ENCODE assay signal across 1 cellular context in the genomic region with DNA sequence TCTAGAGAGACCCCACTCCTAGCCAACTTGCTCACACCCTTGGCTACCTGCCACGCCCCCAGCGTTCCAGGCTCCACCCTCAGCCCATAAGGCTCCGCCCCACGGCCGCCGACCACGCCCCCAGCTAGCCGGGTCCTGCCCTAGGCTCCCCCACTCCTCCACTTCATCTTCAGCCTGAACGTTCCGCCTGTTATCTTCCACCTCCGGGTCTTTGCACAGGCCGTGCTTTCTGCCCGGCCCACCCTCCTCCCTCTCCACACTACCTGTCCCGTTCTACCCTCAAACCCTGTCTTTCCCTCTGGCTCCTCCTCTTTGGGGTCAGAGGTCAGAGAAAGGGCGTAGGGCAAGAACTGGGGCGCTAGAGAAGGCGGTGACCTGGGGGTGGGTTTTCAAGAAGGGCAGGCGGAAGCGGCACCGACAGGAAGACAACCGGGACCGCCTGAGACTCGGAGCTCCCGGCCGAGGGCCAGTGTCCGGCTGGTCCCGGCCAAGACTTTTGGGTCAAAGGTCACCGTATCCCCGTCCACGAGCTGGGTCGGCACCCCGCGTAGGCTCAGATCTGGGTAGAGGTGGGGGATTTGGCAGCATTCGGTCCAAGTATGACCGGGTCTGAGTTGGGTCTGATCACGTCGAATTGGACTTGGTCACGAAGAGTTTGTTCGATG.
TF ChIP-seq lines count a peak whose summit lies in the region.

No MANE protein-coding gene starts in this region.

TF ChIP-seq in H1, 55 proteins besides CTCF, POLR2A, EP300 and RAD21:
- peak in 1 of 2 experiments; percentile 75; a peak in 2 of 4 replicates for TF ChIP-seq HDAC2 (IDR thresholded peaks at IDR 0.05; ENCODE audit: borderline replicate concordance in 1 of 2, low read depth in 2 of 2, low read length in 2 of 2)
- no peak for TF ChIP-seq GTF2F1 (IDR thresholded peaks at IDR 0.05; ENCODE audit: borderline replicate concordance, low read depth, low read length)
- TF ChIP-seq SP4 (IDR thresholded peaks at IDR 0.05; ENCODE audit: low read length), result peak; percentile 93
- no peak for TF ChIP-seq SIX5 (IDR thresholded peaks at IDR 0.05; ENCODE audit: low read depth, low read length)
- peak; percentile 64; the same call in 1 of the 2 replicates for TF ChIP-seq RBBP5 (IDR thresholded peaks at IDR 0.05; ENCODE audit: borderline replicate concordance, low read depth, low read length)
- TF ChIP-seq FOSL1 (IDR thresholded peaks at IDR 0.05; ENCODE audit: insufficient read depth, low read depth, low read length), result no peak
- peak; percentile 35 for TF ChIP-seq TAF7 (optimal IDR thresholded peaks at IDR 0.05; ENCODE audit: borderline replicate concordance, low read depth, low read length)
- TF ChIP-seq BACH1 (IDR thresholded peaks at IDR 0.05; ENCODE audit: low read length), result peak; percentile 53; the same call in 1 of the 2 replicates
- TF ChIP-seq TAF1 (IDR thresholded peaks at IDR 0.05; ENCODE audit: low read depth, low read length), result peak; percentile 28; the same call in 1 of the 2 replicates
- TF ChIP-seq SP1 (IDR thresholded peaks at IDR 0.05; ENCODE audit: low read depth, low read length), result peak; percentile 96
- TF ChIP-seq RNF2 (IDR thresholded peaks at IDR 0.05; ENCODE audit: borderline replicate concordance, low read depth, low read length, missing control alignments, poor library complexity, severe bottlenecking), result no peak
- TF ChIP-seq KDM5A (IDR thresholded peaks at IDR 0.05; ENCODE audit: low read length), result no peak
- TF ChIP-seq KDM1A (IDR thresholded peaks at IDR 0.05; ENCODE audit: borderline replicate concordance, low read length), result peak; percentile 81; the same call in 1 of the 2 replicates
- no peak for TF ChIP-seq NRF1 (IDR thresholded peaks at IDR 0.05; ENCODE audit: low read depth, low read length)
- peak; percentile 48 for TF ChIP-seq KDM4A (IDR thresholded peaks at IDR 0.05; ENCODE audit: low read depth, low read length, severe bottlenecking)
- TF ChIP-seq, protein P1, sequence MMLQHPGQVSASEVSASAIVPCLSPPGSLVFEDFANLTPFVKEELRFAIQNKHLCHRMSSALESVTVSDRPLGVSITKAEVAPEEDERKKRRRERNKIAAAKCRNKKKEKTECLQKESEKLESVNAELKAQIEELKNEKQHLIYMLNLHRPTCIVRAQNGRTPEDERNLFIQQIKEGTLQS (IDR thresholded peaks at IDR 0.05; ENCODE audit: insufficient read depth, low read depth, low read length), result no peak
- peak; percentile 14; the same call in 1 of the 2 replicates for TF ChIP-seq CREB1 (IDR thresholded peaks at IDR 0.05)
- TF ChIP-seq TBP (IDR thresholded peaks at IDR 0.05; ENCODE audit: low read depth, low read length), result peak; percentile 63; the same call in 1 of the 2 replicates
- TF ChIP-seq SIN3A (conservative IDR thresholded peaks at IDR 0.05 in 1 of 2, IDR thresholded peaks at IDR 0.05 in 1 of 2; ENCODE audit: low read depth in 1 of 2, low read length in 2 of 2), result peak in 1 of 2 experiments; percentile 72; a peak in 1 of 4 replicates
- TF ChIP-seq, protein P2, sequence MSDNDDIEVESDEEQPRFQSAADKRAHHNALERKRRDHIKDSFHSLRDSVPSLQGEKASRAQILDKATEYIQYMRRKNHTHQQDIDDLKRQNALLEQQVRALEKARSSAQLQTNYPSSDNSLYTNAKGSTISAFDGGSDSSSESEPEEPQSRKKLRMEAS (IDR thresholded peaks at IDR 0.05), result no peak
- no peak for TF ChIP-seq ASH2L (IDR thresholded peaks at IDR 0.05; ENCODE audit: low read length)
- TF ChIP-seq CHD2 (IDR thresholded peaks at IDR 0.05; ENCODE audit: low read length), result peak; percentile 58
- TF ChIP-seq SRF (IDR thresholded peaks at IDR 0.05; ENCODE audit: low read depth, low read length), result no peak
- TF ChIP-seq NANOG (IDR thresholded peaks at IDR 0.05; ENCODE audit: insufficient read depth, low read depth, low read length, poor library complexity, severe bottlenecking), result no peak
- no peak for TF ChIP-seq CEBPB (IDR thresholded peaks at IDR 0.05; ENCODE audit: low read depth, low read length)
- TF ChIP-seq RFX5 (IDR thresholded peaks at IDR 0.05; ENCODE audit: borderline replicate concordance, low read depth, low read length), result 0 out of 2 replicates have a peak, but pooled peaks have one; percentile 20
- TF ChIP-seq, protein P3, sequence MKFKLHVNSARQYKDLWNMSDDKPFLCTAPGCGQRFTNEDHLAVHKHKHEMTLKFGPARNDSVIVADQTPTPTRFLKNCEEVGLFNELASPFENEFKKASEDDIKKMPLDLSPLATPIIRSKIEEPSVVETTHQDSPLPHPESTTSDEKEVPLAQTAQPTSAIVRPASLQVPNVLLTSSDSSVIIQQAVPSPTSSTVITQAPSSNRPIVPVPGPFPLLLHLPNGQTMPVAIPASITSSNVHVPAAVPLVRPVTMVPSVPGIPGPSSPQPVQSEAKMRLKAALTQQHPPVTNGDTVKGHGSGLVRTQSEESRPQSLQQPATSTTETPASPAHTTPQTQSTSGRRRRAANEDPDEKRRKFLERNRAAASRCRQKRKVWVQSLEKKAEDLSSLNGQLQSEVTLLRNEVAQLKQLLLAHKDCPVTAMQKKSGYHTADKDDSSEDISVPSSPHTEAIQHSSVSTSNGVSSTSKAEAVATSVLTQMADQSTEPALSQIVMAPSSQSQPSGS (IDR thresholded peaks at IDR 0.05; ENCODE audit: low read length), result no peak
- TF ChIP-seq PHF8 (conservative IDR thresholded peaks at IDR 0.05; ENCODE audit: low read depth, low read length), result 0 out of 2 replicates have a peak, but pooled peaks have one; percentile 51
- no peak for TF ChIP-seq CBX5 (IDR thresholded peaks at IDR 0.05; ENCODE audit: low read depth, low read length)
- TF ChIP-seq GABPA (IDR thresholded peaks at IDR 0.05; ENCODE audit: borderline replicate concordance, insufficient read depth, low read length), result 0 out of 2 replicates have a peak, but pooled peaks have one; percentile 28
- no peak for TF ChIP-seq ZNF274 (IDR thresholded peaks at IDR 0.05; ENCODE audit: borderline replicate concordance, extremely low read depth, low read length)
TF ChIP-seq in H1: peak in this region for 16.
